Comparison of ENCODE assay signal across 1 cellular context in genomic region chr21:29219165-29219770, GRCh38.
A peak's percentile ranks its signal among the peaks of the same experiment; 100 is the strongest.
TF ChIP-seq lines count a peak whose summit lies in the region.

No MANE protein-coding gene starts in this region.

TF ChIP-seq in HEK293, 187 proteins besides CTCF, POLR2A, EP300 and RAD21 (continued from another document):
- TF ChIP-seq REST (tag by site-specific recombination; IDR thresholded peaks at IDR 0.05) = no peak
- TF ChIP-seq ZNF558 (tag by site-specific recombination; IDR thresholded peaks at IDR 0.05) = no peak
- no peak for TF ChIP-seq ZNF239 (tag by site-specific recombination; IDR thresholded peaks at IDR 0.05)
- TF ChIP-seq ZBTB8A (tag by site-specific recombination; IDR thresholded peaks at IDR 0.05) = no peak
- no peak for TF ChIP-seq ZNF707 (tag by site-specific recombination; IDR thresholded peaks at IDR 0.05)
- TF ChIP-seq ZNF169 (tag by site-specific recombination; IDR thresholded peaks at IDR 0.05) = no peak
- TF ChIP-seq OVOL3 (tag by site-specific recombination; IDR thresholded peaks at IDR 0.05) = no peak
- TF ChIP-seq PRDM10 (tag by site-specific recombination; IDR thresholded peaks at IDR 0.05) = peak; percentile 41; the same call in 1 of the 2 replicates
- TF ChIP-seq RBAK (tag by site-specific recombination; IDR thresholded peaks at IDR 0.05) = no peak
- TF ChIP-seq ZNF518A (tag by site-specific recombination; conservative IDR thresholded peaks at IDR 0.05; ENCODE audit: low read depth) = peak; percentile 59
- no peak for TF ChIP-seq ZNF19 (tag by site-specific recombination; IDR thresholded peaks at IDR 0.05; ENCODE audit: low read depth)
- TF ChIP-seq ZNF202 (tag by site-specific recombination; IDR thresholded peaks at IDR 0.05; ENCODE audit: borderline replicate concordance) = no peak
- TF ChIP-seq SP3 (tag by site-specific recombination; IDR thresholded peaks at IDR 0.05) = no peak
- TF ChIP-seq ZBTB26 (tag by site-specific recombination; optimal IDR thresholded peaks at IDR 0.05) = no peak
- TF ChIP-seq BCL6B (tag by site-specific recombination; IDR thresholded peaks at IDR 0.05) = no peak
- peak; percentile 23; the same call in 1 of the 2 replicates for TF ChIP-seq ZNF324 (tag by site-specific recombination; IDR thresholded peaks at IDR 0.05)
- 0 out of 2 replicates have a peak, but pooled peaks have one; percentile 30 for TF ChIP-seq ZNF600 (tag by site-specific recombination; IDR thresholded peaks at IDR 0.05)
- TF ChIP-seq ZNF292 (tag by site-specific recombination; IDR thresholded peaks at IDR 0.05; ENCODE audit: borderline replicate concordance, low read depth) = no peak
- no peak for TF ChIP-seq ZNF664 (tag by site-specific recombination; IDR thresholded peaks at IDR 0.05)
- TF ChIP-seq ZFP69B (tag by site-specific recombination; IDR thresholded peaks at IDR 0.05) = peak; percentile 44; the same call in 1 of the 2 replicates
- no peak for TF ChIP-seq KLF7 (tag by site-specific recombination; IDR thresholded peaks at IDR 0.05; ENCODE audit: borderline replicate concordance)
- peak; percentile 6; the same call in 1 of the 2 replicates for TF ChIP-seq ZNF423 (tag by site-specific recombination; IDR thresholded peaks at IDR 0.05)
- TF ChIP-seq ZNF391 (tag by site-specific recombination; IDR thresholded peaks at IDR 0.05; ENCODE audit: borderline replicate concordance, low read depth) = no peak
TF ChIP-seq in HEK293: peak in this region for 9.
